27 cellular contexts compared by ENCODE assay signal in genomic region chr3:118671192-118671591, GRCh38.
"Had no signal": no experiment of that assay in that cellular context is flagged by ENCODE, and none has a peak within 500 bp of the region (broad histone marks: within the 10 kb centered on the region; RNA-seq: fewer than 3 reads in every experiment).

No MANE protein-coding gene starts in this region.

- DNase-seq: activated CD4-positive, alpha-beta T cell treated with anti-CD3 and anti-CD28 coated beads for 36 hours; activated CD4-positive, alpha-beta T cell treated with anti-CD3 and anti-CD28 coated beads, Interleukin-2, amount 10 ng/mL, durations not matched to agents 7 days and 5 days; activated CD4-positive, alpha-beta T cell treated with anti-CD3 and anti-CD28 coated beads, Interleukin-2, amount 50 U/mL, for 48 hours; activated CD8-positive, alpha-beta T cell treated with anti-CD3 and anti-CD28 coated beads, Interleukin-2, amount 10 ng/mL, durations not matched to agents 7 days and 5 days; activated gamma-delta T cell treated with Interleukin-2 at 50 U/mL for 16 hours; activated naive CD4-positive, alpha-beta T cell treated with anti-CD3 and anti-CD28 coated beads for 36 hours; activated T-cell treated with anti-CD3 and anti-CD28 coated beads for 4 hours; activated T-cell treated with anti-CD3 and anti-CD28 coated beads, Interleukin-2, amount 50 U/mL, for 4 hours; adrenal gland; body of pancreas; NCI-H1105; NCI-H1417 treated with DMSO at 0.1 percent for 48 hours; NCI-H187 treated with DMSO at 0.1 percent for 48 hours; NCI-H2081 treated with DMSO at 0.1 percent for 48 hours; NCI-H2171; NCI-H510A; NCI-H526; NCI-H748 treated with DMSO at 0.1 percent for 48 hours; NK-92 treated with Interleukin-12 subunit alpha and Interleukin-12 subunit beta, amount 100 ng/mL, for 24 hours; PC-3; Peyer's patch; RPMI8226; SHP77 treated with DMSO at 0.1 percent for 48 hours; SK-N-SH had no signal

- H3K9me2 ChIP-seq: SK-N-SH had no signal

- H3K4me3 ChIP-seq: adrenal gland, body of pancreas, breast epithelium, Peyer's patch, SJSA1 had no signal

- H3K4me2 ChIP-seq: SK-N-SH had no signal

- H3K9ac ChIP-seq: SK-N-SH had no signal

- H3K9me3 ChIP-seq: adrenal gland, body of pancreas, breast epithelium, Peyer's patch, SJSA1, SK-N-SH had no signal

- H3K36me3 ChIP-seq: adrenal gland, breast epithelium, Peyer's patch, SJSA1 had no signal

- H3K27me3 ChIP-seq: adrenal gland, body of pancreas, breast epithelium, Peyer's patch, SJSA1 had no signal

- H3K27ac ChIP-seq: adrenal gland, body of pancreas, breast epithelium, Peyer's patch, SJSA1 had no signal

- ATAC-seq: activated CD4-positive, alpha-beta T cell treated with anti-CD3 and anti-CD28 coated beads for 36 hours; activated CD8-positive, alpha-beta T cell treated with anti-CD3 and anti-CD28 coated beads, Interleukin-2, amount 10 ng/mL, durations not matched to agents 7 days and 5 days; activated naive CD4-positive, alpha-beta T cell treated with anti-CD3 and anti-CD28 coated beads, Interleukin-2, amount 50 U/mL, for 72 hours; activated T-cell treated with anti-CD3 and anti-CD28 coated beads, Interleukin-2, amount 50 U/mL, for 4 hours; body of pancreas; PC-3 had no signal
